In genomic region chr5:12330993-12331588, GRCh38 we compare ENCODE assay signal across 1 cellular context.
TF ChIP-seq lines count a peak whose summit lies in the region.

No MANE protein-coding gene starts in this region.

TF ChIP-seq in GM23338, 12 proteins besides CTCF, POLR2A, EP300 and RAD21 (continued from another document):
- TF ChIP-seq ZNF462 (CRISPR knock-in tag; IDR thresholded peaks at IDR 0.05) (peak; percentile 54; the same call in 1 of the 2 replicates), EZH2 (IDR thresholded peaks at IDR 0.05; ENCODE audit: low read depth, unreplicated experiment) (no peak), STAT1 (IDR thresholded peaks at IDR 0.05; ENCODE audit: unreplicated experiment) (no peak), JUNB (IDR thresholded peaks at IDR 0.05; ENCODE audit: unreplicated experiment) (no peak), POLR2AphosphoS5 (IDR thresholded peaks at IDR 0.05; ENCODE audit: low read depth) (peak; percentile 48), NANOG (IDR thresholded peaks at IDR 0.05; ENCODE audit: borderline replicate concordance) (peak; percentile 78), EZH2phosphoT487 (IDR thresholded peaks at IDR 0.05; ENCODE audit: unreplicated experiment) (no peak), ZNF331 (CRISPR knock-in tag; IDR thresholded peaks at IDR 0.05; ENCODE audit: low read depth) (0 out of 2 replicates have a peak, but pooled peaks have one; percentile 18), REST (IDR thresholded peaks at IDR 0.05; ENCODE audit: unreplicated experiment) (no peak)
